ENCODE assay signal across 21 cellular contexts in genomic region chr11:65599216-65599954, GRCh38. TPM values are rescaled to one million over a fixed set of nuclear protein-coding genes. Genes with fewer than 3 reads are reported as not detected.
"Had no signal": no experiment of that assay in that cellular context is flagged by ENCODE, and none has a peak within 500 bp of the region (broad histone marks: within the 10 kb centered on the region; RNA-seq: fewer than 3 reads in every experiment).

No MANE protein-coding gene starts in this region.

- ATAC-seq: effector memory CD8-positive, alpha-beta T cell; left colon; left ventricle myocardium superior; right cardiac atrium; stimulated activated naive CD8-positive, alpha-beta T cell treated with anti-CD3 and anti-CD28 coated beads, Interleukin-15, Interleukin-2, amounts not matched to agents 100 U/mL and 50 U/mL, for 24 hours had no signal

- H3K9me3 Mint-ChIP-seq: dendritic cell treated with granulocyte-macrophage colony-stimulating factor and Interleukin-4, amounts not matched to agents 40 ng/mL and 50 ng/mL, for 4 days; effector memory CD8-positive, alpha-beta T cell; naive B cell; nephron had no signal

- H3K4me1 ChIP-seq: uterus had no signal

- H3K27me3 ChIP-seq: esophagus squamous epithelium, hepatocyte, ovary, suprapubic skin, thyroid gland, upper lobe of left lung, uterus had no signal

- H3K4me2 ChIP-seq: hepatocyte, smooth muscle cell had no signal

- DNase-seq: effector memory CD8-positive, alpha-beta T cell; esophagus squamous epithelium; foreskin fibroblast; left colon; left ventricle myocardium superior; mesendoderm; naive B cell; ovary; stimulated activated CD4-positive, alpha-beta T cell treated with anti-CD3 and anti-CD28 coated beads, Interleukin-2, amount 100 ng/mL, for 48 hours; stimulated activated naive CD8-positive, alpha-beta T cell treated with anti-CD3 and anti-CD28 coated beads, Interleukin-15, Interleukin-2, amounts not matched to agents 100 U/mL and 50 U/mL, for 24 hours; thyroid gland; uterus had no signal

- H3K4me3 ChIP-seq: esophagus squamous epithelium, hepatocyte, ovary, smooth muscle cell, suprapubic skin, thyroid gland, upper lobe of left lung, uterus had no signal

- H3K27me3 Mint-ChIP-seq: dendritic cell treated with granulocyte-macrophage colony-stimulating factor and Interleukin-4, amounts not matched to agents 40 ng/mL and 50 ng/mL, for 4 days; effector memory CD8-positive, alpha-beta T cell; naive B cell had no signal

- H2AFZ ChIP-seq: hepatocyte had no signal

- H3K36me3 ChIP-seq: ovary, uterus had no signal

- H3K27ac ChIP-seq: esophagus squamous epithelium, hepatocyte, ovary, suprapubic skin, thyroid gland, upper lobe of left lung, uterus had no signal

- H3K27ac Mint-ChIP-seq: dendritic cell treated with granulocyte-macrophage colony-stimulating factor and Interleukin-4, amounts not matched to agents 40 ng/mL and 50 ng/mL, for 4 days; naive B cell; nephron had no signal

- H3K79me2 ChIP-seq: hepatocyte had no signal

- H3K9me3 ChIP-seq: esophagus squamous epithelium, ovary, suprapubic skin, thyroid gland, upper lobe of left lung, uterus had no signal

- FAIRE-seq: colon had no signal

- H3K4me3 Mint-ChIP-seq: dendritic cell treated with granulocyte-macrophage colony-stimulating factor and Interleukin-4, amounts not matched to agents 40 ng/mL and 50 ng/mL, for 4 days; effector memory CD8-positive, alpha-beta T cell; naive B cell; nephron had no signal

RNA-seq across cellular contexts. Expression of gene KCNK7, which starts 3.8 kb away (rescaled TPM):
- total RNA-seq: hepatocyte, kidney epithelial cell, smooth muscle cell had no signal
- polyA plus RNA-seq: smooth muscle cell had no signal
